38 cellular contexts compared by ENCODE assay signal in genomic region chr7:88735920-88736319, GRCh38. TPM values are rescaled to one million over a fixed set of nuclear protein-coding genes. Genes with fewer than 3 reads are reported as not detected.
"Had no signal": no experiment of that assay in that cellular context is flagged by ENCODE, and none has a peak within 500 bp of the region (broad histone marks: within the 10 kb centered on the region; RNA-seq: fewer than 3 reads in every experiment).

No MANE protein-coding gene starts in this region.

- H3K4me3 ChIP-seq: adrenal gland, ascending aorta, body of pancreas, breast epithelium, cardiac muscle cell had no signal

- H3K27ac ChIP-seq: adrenal gland, ascending aorta, body of pancreas, brain microvascular endothelial cell, breast epithelium, cardiac muscle cell had no signal

- H3K4me1 ChIP-seq: adrenal gland, ascending aorta, body of pancreas, breast epithelium had no signal

- DNase-seq: activated effector memory CD4-positive, alpha-beta T cell treated with anti-CD3 and anti-CD28 coated beads, Interleukin-2, amount 50 U/mL, for 16 hours; activated effector memory CD4-positive, alpha-beta T cell treated with Interleukin-2 at 50 U/mL for 16 hours; activated gamma-delta T cell; activated gamma-delta T cell treated with Interleukin-2 at 50 U/mL for 16 hours; activated naive CD4-positive, alpha-beta T cell; activated naive CD4-positive, alpha-beta T cell treated with anti-CD3 and anti-CD28 coated beads for 36 hours; activated naive CD4-positive, alpha-beta T cell treated with anti-CD3 and anti-CD28 coated beads, Interleukin-2, amount 10 ng/mL, durations not matched to agents 7 days and 5 days; activated naive CD4-positive, alpha-beta T cell treated with anti-CD3 and anti-CD28 coated beads, Interleukin-2, amount 50 U/mL, for 16 hours; activated naive CD4-positive, alpha-beta T cell treated with Interleukin-2 at 50 U/mL for 16 hours; activated naive CD8-positive, alpha-beta T cell treated with anti-CD3 and anti-CD28 coated beads for 36 hours; activated naive CD8-positive, alpha-beta T cell treated with anti-CD3 and anti-CD28 coated beads, Interleukin-2, amount 10 ng/mL, durations not matched to agents 7 days and 5 days; activated naive CD8-positive, alpha-beta T cell treated with anti-CD3 and anti-CD28 coated beads, Interleukin-2, amount 50 U/mL, for 24 hours; activated T-cell treated with anti-CD3 and anti-CD28 coated beads, Interleukin-2, amount 50 U/mL, for 24 hours; activated T-cell treated with anti-CD3 and anti-CD28 coated beads, Interleukin-2, amount 50 U/mL, for 4 hours; activated T-cell treated with anti-CD3 and anti-CD28 coated beads, Interleukin-2, amount 50 U/mL, for 48 hours; activated T-cell treated with anti-CD3 and anti-CD28 coated beads, Interleukin-2, amount 50 U/mL, for 72 hours; adrenal gland; amniotic stem cell; amygdala; anterior cingulate cortex; aorta; body of pancreas; brain microvascular endothelial cell; caudate nucleus; central memory CD4-positive, alpha-beta T cell; cerebellar nuclear complex had no signal

- H3K36me3 ChIP-seq: adrenal gland, ascending aorta, brain microvascular endothelial cell, breast epithelium, cardiac muscle cell had no signal

- H3K9me3 ChIP-seq: adrenal gland, ascending aorta, body of pancreas, breast epithelium had no signal

- H3K27me3 ChIP-seq: adrenal gland, ascending aorta, body of pancreas, brain microvascular endothelial cell, breast epithelium, cardiac muscle cell had no signal

- ATAC-seq: activated naive CD4-positive, alpha-beta T cell treated with anti-CD3 and anti-CD28 coated beads, Interleukin-2, amount 50 U/mL, for 72 hours; activated naive CD8-positive, alpha-beta T cell treated with anti-CD3 and anti-CD28 coated beads, Interleukin-2, amount 50 U/mL, for 24 hours; activated T-cell treated with anti-CD3 and anti-CD28 coated beads, Interleukin-2, amount 50 U/mL, for 4 hours; activated T-cell treated with anti-CD3 and anti-CD28 coated beads, Interleukin-2, amount 50 U/mL, for 72 hours; activated T-helper 17 cell treated with anti-CD3 and anti-CD28 coated beads, Interleukin-2, amount 50 U/mL, for 72 hours; body of pancreas had no signal

- FAIRE-seq: astrocyte, bronchial epithelial cell had no signal

RNA-seq across cellular contexts. Expression of gene ZNF804B, which starts 23.6 kb away (rescaled TPM):
- total RNA-seq: activated naive CD4-positive, alpha-beta T cell treated with anti-CD3 and anti-CD28 coated beads for 36 hours; activated naive CD4-positive, alpha-beta T cell treated with anti-CD3 and anti-CD28 coated beads, Interleukin-2, amount 50 U/mL, for 72 hours; activated naive CD8-positive, alpha-beta T cell treated with anti-CD3 and anti-CD28 coated beads for 36 hours; activated naive CD8-positive, alpha-beta T cell treated with anti-CD3 and anti-CD28 coated beads, Interleukin-2, amount 10 ng/mL, durations not matched to agents 7 days and 5 days; activated T-cell treated with anti-CD3 and anti-CD28 coated beads, Interleukin-2, amount 50 U/mL, for 4 hours; activated T-cell treated with anti-CD3 and anti-CD28 coated beads, Interleukin-2, amount 50 U/mL, for 72 hours; activated T-helper 1 cell treated with anti-CD3 and anti-CD28 coated beads, Interleukin-12 subunit alpha, Interleukin-12 subunit beta, Interleukin-2, Interleukin-4 antibody, amounts not matched to agents 30 ng/mL and 10 ng/mL and 1 ng/mL, durations not matched to agents 14 hours and 24 hours and 36 hours; activated T-helper 17 cell treated with anti-CD3 and anti-CD28 coated beads, Interleukin-2, amount 50 U/mL, for 72 hours; activated T-helper 2 cell treated with anti-CD3 and anti-CD28 coated beads, Interferon-gamma antibody, Interleukin-2, Interleukin-4, amounts not matched to agents 10 μg/mL and 5 μg/mL and 100 μg/mL, durations not matched to agents 14 hours and 24 hours and 36 hours; aorta; ascending aorta; astrocyte; bronchial epithelial cell; chondrocyte had no signal
- polyA plus RNA-seq: adipose tissue, aorta, cardiac muscle cell had no signal

RNA-seq across cellular contexts. Expression of gene TEX47, which starts 59.6 kb away (rescaled TPM):
- total RNA-seq: activated naive CD4-positive, alpha-beta T cell treated with anti-CD3 and anti-CD28 coated beads for 36 hours; activated naive CD4-positive, alpha-beta T cell treated with anti-CD3 and anti-CD28 coated beads, Interleukin-2, amount 50 U/mL, for 72 hours; activated naive CD8-positive, alpha-beta T cell treated with anti-CD3 and anti-CD28 coated beads for 36 hours; activated naive CD8-positive, alpha-beta T cell treated with anti-CD3 and anti-CD28 coated beads, Interleukin-2, amount 10 ng/mL, durations not matched to agents 7 days and 5 days; activated T-cell treated with anti-CD3 and anti-CD28 coated beads, Interleukin-2, amount 50 U/mL, for 4 hours; activated T-cell treated with anti-CD3 and anti-CD28 coated beads, Interleukin-2, amount 50 U/mL, for 72 hours; activated T-helper 1 cell treated with anti-CD3 and anti-CD28 coated beads, Interleukin-12 subunit alpha, Interleukin-12 subunit beta, Interleukin-2, Interleukin-4 antibody, amounts not matched to agents 30 ng/mL and 10 ng/mL and 1 ng/mL, durations not matched to agents 14 hours and 24 hours and 36 hours; activated T-helper 17 cell treated with anti-CD3 and anti-CD28 coated beads, Interleukin-2, amount 50 U/mL, for 72 hours; activated T-helper 2 cell treated with anti-CD3 and anti-CD28 coated beads, Interferon-gamma antibody, Interleukin-2, Interleukin-4, amounts not matched to agents 10 μg/mL and 5 μg/mL and 100 μg/mL, durations not matched to agents 14 hours and 24 hours and 36 hours; adrenal gland; aorta; ascending aorta; astrocyte; body of pancreas; breast epithelium; bronchial epithelial cell; cardiac muscle cell; cerebellum; chondrocyte had no signal
- polyA plus RNA-seq: adipose tissue, adrenal gland, aorta, cardiac muscle cell had no signal
